Comparison of ENCODE assay signal across 27 cellular contexts in the genomic region with DNA sequence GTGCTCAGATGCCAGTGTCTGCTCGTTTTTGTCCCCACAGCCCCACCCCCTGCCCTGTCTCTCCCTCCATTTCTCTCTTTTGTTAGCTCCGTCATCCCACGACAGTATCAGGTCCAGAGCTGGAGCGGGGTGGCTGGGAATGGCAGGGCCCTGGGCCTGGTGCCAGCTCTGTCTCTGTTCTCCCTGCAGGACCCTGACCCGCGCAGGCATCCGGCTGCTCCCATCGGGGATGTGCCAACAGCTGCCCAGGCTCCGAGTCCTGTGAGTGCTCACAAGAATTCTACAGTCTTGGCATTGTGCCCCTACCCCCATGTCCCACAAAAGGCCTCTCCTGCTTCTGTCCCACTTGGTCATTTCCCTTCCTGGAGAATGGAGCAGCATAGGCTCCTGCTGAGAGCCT. TPM values are rescaled to one million over a fixed set of nuclear protein-coding genes. Genes with fewer than 3 reads are reported as not detected.
A peak's percentile ranks its signal among the peaks of the same experiment; 100 is the strongest.
DNase-seq lines count a peak whose midpoint lies in the region; ATAC-seq and TF ChIP-seq lines count a peak whose summit lies in the region.
"Had no signal": no experiment of that assay in that cellular context is flagged by ENCODE, and none has a peak within 500 bp of the region (broad histone marks: within the 10 kb centered on the region; RNA-seq: fewer than 3 reads in every experiment).

No MANE protein-coding gene starts in this region.

- TF ChIP-seq CTCF in CD14-positive monocyte (IDR thresholded peaks at IDR 0.05) = no peak
- TF ChIP-seq CTCF in neural progenitor cell (IDR thresholded peaks at IDR 0.05) = no peak

- DNase-seq in CD14-positive monocyte (ENCODE audit: low spot score) (peak; percentile 33), cardiac septum (ENCODE audit: low spot score) (peak; percentile 82), pons (ENCODE audit: low spot score) (peak; percentile 21), neural progenitor cell (ENCODE audit: low spot score) (no peak), glomerular visceral epithelial cell (ENCODE audit: extremely low spot score) (no peak)
- DNase-seq: activated CD4-positive, alpha-beta T cell treated with anti-CD3 and anti-CD28 coated beads, Interleukin-2, amount 10 ng/mL, durations not matched to agents 24 days and 14 days; activated naive CD4-positive, alpha-beta T cell treated with anti-CD3 and anti-CD28 coated beads for 36 hours; activated T-cell treated with anti-CD3 and anti-CD28 coated beads, Interleukin-2, amount 50 U/mL, for 72 hours; amniotic stem cell; CD4-positive, alpha-beta T cell; GDM1; NCI-H1417; NCI-H2107; NCI-H524; stimulated activated CD4-positive, alpha-beta T cell treated with anti-CD3 and anti-CD28 coated beads, Interleukin-12 subunit alpha, Interleukin-12 subunit beta, amount 100 ng/mL, for 4 hours; stimulated activated naive CD8-positive, alpha-beta T cell treated with anti-CD3 and anti-CD28 coated beads, Interleukin-15, Interleukin-2, amounts not matched to agents 100 U/mL and 50 U/mL, for 24 hours; WERI-Rb-1 had no signal

- H3K4me2 ChIP-seq in neural progenitor cell = no peak overlapping the region

- no peak overlapping the region for H3K4me3 ChIP-seq in neural progenitor cell
- H3K4me3 ChIP-seq: cardiac muscle cell, dorsolateral prefrontal cortex, K562, ovary, tibial nerve had no signal

- H3K79me2 ChIP-seq in neural progenitor cell (ENCODE audit: low read depth) = no peaks in the 10 kb centered on the region

- no peaks in the 10 kb centered on the region for H3F3A ChIP-seq in neural progenitor cell (ENCODE audit: low read depth)

- H3K27ac Mint-ChIP-seq in CD14-positive monocyte = no peak overlapping the region
- no peak overlapping the region for H3K27ac Mint-ChIP-seq in neural progenitor cell
- H3K27ac Mint-ChIP-seq: activated CD4-positive, alpha-beta T cell treated with anti-CD3 and anti-CD28 coated beads, Interleukin-2, amount 10 ng/mL, durations not matched to agents 24 days and 14 days; activated naive CD4-positive, alpha-beta T cell treated with anti-CD3 and anti-CD28 coated beads for 36 hours; activated T-cell treated with anti-CD3 and anti-CD28 coated beads, Interleukin-2, amount 50 U/mL, for 72 hours; CD4-positive, alpha-beta T cell had no signal

- H3K9me3 Mint-ChIP-seq in CD14-positive monocyte = no peaks in the 10 kb centered on the region
- peaks cover 2% of the 10 kb centered on the region for H3K9me3 Mint-ChIP-seq in neural progenitor cell
- H3K9me3 Mint-ChIP-seq: activated CD4-positive, alpha-beta T cell treated with anti-CD3 and anti-CD28 coated beads, Interleukin-2, amount 10 ng/mL, durations not matched to agents 24 days and 14 days; activated naive CD4-positive, alpha-beta T cell treated with anti-CD3 and anti-CD28 coated beads for 36 hours; activated T-cell treated with anti-CD3 and anti-CD28 coated beads, Interleukin-2, amount 50 U/mL, for 72 hours; CD4-positive, alpha-beta T cell; naive thymus-derived CD8-positive, alpha-beta T cell had no signal

- no peaks in the 10 kb centered on the region for H3K4me1 ChIP-seq in neural progenitor cell
- H3K4me1 ChIP-seq: tibial nerve had no signal

- H3K27me3 Mint-ChIP-seq in CD14-positive monocyte (ENCODE audit: low read depth in 3 of 3) (peaks cover 4 to 13% (median 12%) of the 10 kb centered on the region in 3 donors), neural progenitor cell (ENCODE audit: insufficient read depth, low read depth) (peaks cover 11% of the 10 kb centered on the region)
- H3K27me3 Mint-ChIP-seq: CD4-positive, alpha-beta T cell had no signal

- intact Hi-C loops in CD14-positive monocyte (cut with micrococcal nuclease) (no loop called here), cardiac septum (cut with DNase I) (no loop called here)

- H3K36me3 ChIP-seq in neural progenitor cell = no peaks in the 10 kb centered on the region
- H3K36me3 ChIP-seq: cardiac muscle cell, ovary, tibial nerve, WERI-Rb-1 had no signal

- no peaks in the 10 kb centered on the region for H3K27me3 ChIP-seq in neural progenitor cell
- H3K27me3 ChIP-seq: cardiac muscle cell, ovary, tibial nerve had no signal

- H3K27ac ChIP-seq in neural progenitor cell = no peak overlapping the region
- H3K27ac ChIP-seq: cardiac muscle cell, dorsolateral prefrontal cortex, ovary, tibial nerve, WERI-Rb-1 had no signal

- H3K9me3 ChIP-seq in neural progenitor cell (ENCODE audit: low read depth) = no peaks in the 10 kb centered on the region
- H3K9me3 ChIP-seq: ovary, tibial nerve had no signal

- no peaks in the 10 kb centered on the region for H3K4me1 Mint-ChIP-seq in CD14-positive monocyte
- H3K4me1 Mint-ChIP-seq in neural progenitor cell = no peaks in the 10 kb centered on the region

- H4K20me1 ChIP-seq in neural progenitor cell (ENCODE audit: low read depth) = no peaks in the 10 kb centered on the region

- H3K9ac ChIP-seq in neural progenitor cell = no peak overlapping the region

- peak; percentile 23; the same call in 1 of the 3 replicates for ATAC-seq in SK-N-SH treated with all-trans-retinoic acid at 6 μM for 48 hours
- ATAC-seq in HG02759 (IDR thresholded peaks at IDR 0.05; ENCODE audit: unreplicated experiment) = no peak
- ATAC-seq in GM21360 (IDR thresholded peaks at IDR 0.05; ENCODE audit: unreplicated experiment) = no peak
- ATAC-seq: activated T-cell treated with anti-CD3 and anti-CD28 coated beads, Interleukin-2, amount 50 U/mL, for 72 hours; K562; naive thymus-derived CD8-positive, alpha-beta T cell; Panc1; stimulated activated naive CD8-positive, alpha-beta T cell treated with anti-CD3 and anti-CD28 coated beads, Interleukin-15, Interleukin-2, amounts not matched to agents 100 U/mL and 50 U/mL, for 24 hours had no signal

- no peak overlapping the region for H2AFZ ChIP-seq in neural progenitor cell (replicated peaks)

- no peak overlapping the region for H3K4me3 Mint-ChIP-seq in CD14-positive monocyte
- no peak overlapping the region for H3K4me3 Mint-ChIP-seq in neural progenitor cell
- H3K4me3 Mint-ChIP-seq: activated CD4-positive, alpha-beta T cell treated with anti-CD3 and anti-CD28 coated beads, Interleukin-2, amount 10 ng/mL, durations not matched to agents 24 days and 14 days; activated naive CD4-positive, alpha-beta T cell treated with anti-CD3 and anti-CD28 coated beads for 36 hours; activated T-cell treated with anti-CD3 and anti-CD28 coated beads, Interleukin-2, amount 50 U/mL, for 72 hours; CD4-positive, alpha-beta T cell; naive thymus-derived CD8-positive, alpha-beta T cell had no signal

- H3K36me3 Mint-ChIP-seq in CD14-positive monocyte (no peaks in the 10 kb centered on the region), neural progenitor cell (no peaks in the 10 kb centered on the region)
- H3K36me3 Mint-ChIP-seq: naive thymus-derived CD8-positive, alpha-beta T cell had no signal

TF ChIP-seq in SK-N-SH treated with all-trans-retinoic acid at 6 μM for 48 hours, 23 proteins besides CTCF, POLR2A, EP300 and RAD21 (continues in another document):
- TF ChIP-seq, protein P1, sequence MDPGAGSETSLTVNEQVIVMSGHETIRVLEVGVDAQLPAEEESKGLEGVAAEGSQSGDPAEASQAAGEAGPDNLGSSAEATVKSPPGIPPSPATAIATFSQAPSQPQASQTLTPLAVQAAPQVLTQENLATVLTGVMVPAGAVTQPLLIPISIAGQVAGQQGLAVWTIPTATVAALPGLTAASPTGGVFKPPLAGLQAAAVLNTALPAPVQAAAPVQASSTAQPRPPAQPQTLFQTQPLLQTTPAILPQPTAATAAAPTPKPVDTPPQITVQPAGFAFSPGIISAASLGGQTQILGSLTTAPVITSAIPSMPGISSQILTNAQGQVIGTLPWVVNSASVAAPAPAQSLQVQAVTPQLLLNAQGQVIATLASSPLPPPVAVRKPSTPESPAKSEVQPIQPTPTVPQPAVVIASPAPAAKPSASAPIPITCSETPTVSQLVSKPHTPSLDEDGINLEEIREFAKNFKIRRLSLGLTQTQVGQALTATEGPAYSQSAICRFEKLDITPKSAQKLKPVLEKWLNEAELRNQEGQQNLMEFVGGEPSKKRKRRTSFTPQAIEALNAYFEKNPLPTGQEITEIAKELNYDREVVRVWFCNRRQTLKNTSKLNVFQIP (CRISPR knock-in tag; IDR thresholded peaks at IDR 0.05; ENCODE audit: borderline replicate concordance, low read depth) = no peak
- TF ChIP-seq ARNTL (CRISPR knock-in tag; IDR thresholded peaks at IDR 0.05; ENCODE audit: borderline replicate concordance, low read depth) (no peak), ESRRG (CRISPR knock-in tag; IDR thresholded peaks at IDR 0.05) (no peak)
- TF ChIP-seq, protein P2, sequence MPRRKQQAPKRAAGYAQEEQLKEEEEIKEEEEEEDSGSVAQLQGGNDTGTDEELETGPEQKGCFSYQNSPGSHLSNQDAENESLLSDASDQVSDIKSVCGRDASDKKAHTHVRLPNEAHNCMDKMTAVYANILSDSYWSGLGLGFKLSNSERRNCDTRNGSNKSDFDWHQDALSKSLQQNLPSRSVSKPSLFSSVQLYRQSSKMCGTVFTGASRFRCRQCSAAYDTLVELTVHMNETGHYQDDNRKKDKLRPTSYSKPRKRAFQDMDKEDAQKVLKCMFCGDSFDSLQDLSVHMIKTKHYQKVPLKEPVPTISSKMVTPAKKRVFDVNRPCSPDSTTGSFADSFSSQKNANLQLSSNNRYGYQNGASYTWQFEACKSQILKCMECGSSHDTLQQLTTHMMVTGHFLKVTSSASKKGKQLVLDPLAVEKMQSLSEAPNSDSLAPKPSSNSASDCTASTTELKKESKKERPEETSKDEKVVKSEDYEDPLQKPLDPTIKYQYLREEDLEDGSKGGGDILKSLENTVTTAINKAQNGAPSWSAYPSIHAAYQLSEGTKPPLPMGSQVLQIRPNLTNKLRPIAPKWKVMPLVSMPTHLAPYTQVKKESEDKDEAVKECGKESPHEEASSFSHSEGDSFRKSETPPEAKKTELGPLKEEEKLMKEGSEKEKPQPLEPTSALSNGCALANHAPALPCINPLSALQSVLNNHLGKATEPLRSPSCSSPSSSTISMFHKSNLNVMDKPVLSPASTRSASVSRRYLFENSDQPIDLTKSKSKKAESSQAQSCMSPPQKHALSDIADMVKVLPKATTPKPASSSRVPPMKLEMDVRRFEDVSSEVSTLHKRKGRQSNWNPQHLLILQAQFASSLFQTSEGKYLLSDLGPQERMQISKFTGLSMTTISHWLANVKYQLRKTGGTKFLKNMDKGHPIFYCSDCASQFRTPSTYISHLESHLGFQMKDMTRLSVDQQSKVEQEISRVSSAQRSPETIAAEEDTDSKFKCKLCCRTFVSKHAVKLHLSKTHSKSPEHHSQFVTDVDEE (CRISPR knock-in tag; IDR thresholded peaks at IDR 0.05) = peak; percentile 80

RNA-seq across cellular contexts. Expression of a gene that starts 37.4 kb away (rescaled TPM):
- polyA plus RNA-seq in CD14-positive monocyte = 1 to 10 TPM in 1 of 2 donors, under 1 TPM in 1; 0.38 to 1.3 TPM
- total RNA-seq in cardiac septum (7.9 TPM), neural progenitor cell (ENCODE audit: low replicate concordance) (71.5 and 88.1 TPM in 2 replicates)

RNA-seq across cellular contexts. Expression of a gene that starts 44.1 kb away (rescaled TPM):
- polyA plus RNA-seq in CD14-positive monocyte = 1 to 10 TPM; 1.3 to 1.7 TPM
- total RNA-seq in cardiac septum (428 TPM), neural progenitor cell (ENCODE audit: low replicate concordance) (17.5 and 21.8 TPM in 2 replicates)

Comparison
In these comparisons a context has a peak if more than half of its experiments do, and no peak if none do; other contexts are left out.
1. DNase-seq: peak in CD14-positive monocyte (single experiment), cardiac septum (single experiment) and pons (single experiment); none in neural progenitor cell (single experiment) and glomerular visceral epithelial cell (single experiment).
2. RNA of a gene that starts 44.1 kb away (total RNA-seq): 428 TPM in cardiac septum (single experiment); 17.5 to 21.8 TPM in neural progenitor cell; every median in the first group is over 10 times any median in the second.